In genomic region chr5:9020996-9021395, GRCh38 we compare ENCODE assay signal across 21 cellular contexts.
"Had no signal": no experiment of that assay in that cellular context is flagged by ENCODE, and none has a peak within 500 bp of the region (broad histone marks: within the 10 kb centered on the region; RNA-seq: fewer than 3 reads in every experiment).

No MANE protein-coding gene starts in this region.

- H3K4me1 ChIP-seq: esophagus muscularis mucosa, gastrocnemius medialis, heart right ventricle, left lung, lower lobe of right lung had no signal

- H3K27me3 ChIP-seq: esophagus muscularis mucosa, gastrocnemius medialis, heart right ventricle, left lung had no signal

- H3K27ac ChIP-seq: coronary artery, esophagus muscularis mucosa, gastrocnemius medialis, heart right ventricle, left lung, lower lobe of right lung had no signal

- H3K4me3 ChIP-seq: coronary artery, esophagus muscularis mucosa, gastrocnemius medialis, heart right ventricle, left lung, lower lobe of right lung, mucosa of descending colon had no signal

- H3K36me3 ChIP-seq: esophagus muscularis mucosa, gastrocnemius medialis, heart right ventricle, left lung, lower lobe of right lung had no signal

- DNase-seq: dermis blood vessel endothelial cell; effector CD8-positive, alpha-beta T cell; effector memory CD8-positive, alpha-beta T cell; endodermal cell; foreskin fibroblast; foreskin melanocyte; gastrocnemius medialis; glutamatergic neuron; head of caudate nucleus; heart right ventricle; hippocampal formation; left cardiac atrium; left lung; left ventricle myocardium superior; lower lobe of right lung; mesenchymal stem cell; mucosa of descending colon; naive B cell; naive thymus-derived CD8-positive, alpha-beta T cell had no signal
